Comparison of ENCODE assay signal across 13 cellular contexts in genomic region chr11:76796511-76797203, GRCh38.
"Had no signal": no experiment of that assay in that cellular context is flagged by ENCODE, and none has a peak within 500 bp of the region (broad histone marks: within the 10 kb centered on the region; RNA-seq: fewer than 3 reads in every experiment).

No MANE protein-coding gene starts in this region.

- H3K27me3 ChIP-seq: ascending aorta, heart left ventricle, uterus had no signal

- DNase-seq: activated CD4-positive, alpha-beta memory T cell treated with anti-CD3 and anti-CD28 coated beads for 36 hours; activated CD4-positive, CD25-positive, alpha-beta regulatory T cell treated with anti-CD3 and anti-CD28 coated beads, Interleukin-2, amount 50 U/mL, for 72 hours; activated CD8-positive, alpha-beta memory T cell treated with anti-CD3 and anti-CD28 coated beads, Interleukin-2, amount 50 U/mL, for 4 hours; activated naive CD8-positive, alpha-beta T cell treated with anti-CD3 and anti-CD28 coated beads, Interleukin-2, amount 10 ng/mL, durations not matched to agents 7 days and 5 days; activated T-cell treated with anti-CD3 and anti-CD28 coated beads, Interleukin-2, amount 50 U/mL, for 72 hours; kidney; naive B cell; right cardiac atrium; stimulated activated CD4-positive, alpha-beta T cell treated with anti-CD3 and anti-CD28 coated beads, Interleukin-12 subunit alpha, Interleukin-12 subunit beta, amount 100 ng/mL, for 4 hours; stimulated activated naive CD4-positive, alpha-beta T cell treated with Interleukin-2 at 50 U/mL for 16 hours had no signal

- H3K27ac ChIP-seq: ascending aorta, heart left ventricle had no signal

- H3K36me3 ChIP-seq: uterus had no signal

- H3K4me1 ChIP-seq: uterus had no signal

- H3K9me3 ChIP-seq: ascending aorta, heart left ventricle, uterus had no signal

- H3K4me3 ChIP-seq: ascending aorta, heart left ventricle, uterus had no signal

- ATAC-seq: activated T-cell treated with anti-CD3 and anti-CD28 coated beads, Interleukin-2, amount 50 U/mL, for 72 hours; heart left ventricle; right cardiac atrium had no signal
